19 cellular contexts compared by ENCODE assay signal in the genomic region with DNA sequence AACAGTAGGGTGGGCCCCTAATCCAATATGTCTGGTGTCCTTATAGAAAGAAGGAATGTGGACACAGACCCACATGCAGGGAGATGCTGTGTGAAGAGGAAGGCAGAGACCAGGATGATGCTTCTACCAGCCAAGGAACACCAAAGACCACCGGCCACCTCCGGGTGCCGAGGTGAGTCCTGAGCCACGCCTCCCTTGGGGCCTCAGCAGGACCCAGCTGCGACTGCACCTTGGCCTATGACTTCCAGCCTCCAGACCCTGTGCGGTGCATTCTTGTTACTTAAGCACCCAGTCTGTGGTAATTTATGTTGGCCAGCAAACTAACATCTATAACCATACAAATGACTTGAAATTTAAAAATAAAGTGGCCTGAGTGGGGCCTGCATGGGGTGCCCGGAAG.
A peak's percentile ranks its signal among the peaks of the same experiment; 100 is the strongest.
DNase-seq lines count a peak whose midpoint lies in the region; ATAC-seq and TF ChIP-seq lines count a peak whose summit lies in the region.
"Had no signal": no experiment of that assay in that cellular context is flagged by ENCODE, and none has a peak within 500 bp of the region (broad histone marks: within the 10 kb centered on the region; RNA-seq: fewer than 3 reads in every experiment).

No MANE protein-coding gene starts in this region.

- H3K9ac ChIP-seq in BLaER1 (peak overlapping the region; percentile 24; the same call in 1 of the 2 replicates), stomach smooth muscle (ENCODE audit: low read length in 2 of 2) (no peak overlapping the region)

- peak in 1 of 10 donors; percentile 35 for DNase-seq in dorsolateral prefrontal cortex
- DNase-seq in lung (ENCODE audit: low spot score), result no peak
- no peak for DNase-seq in NOMO-1 (lab: John Stamatoyannopoulos, UW; ENCODE audit: unreplicated experiment in 2 of 2)
- DNase-seq in C1 segment of cervical spinal cord (lab: John Stamatoyannopoulos, UW), result no peak
- no peak for DNase-seq in mucosa of descending colon
- DNase-seq: activated naive CD8-positive, alpha-beta T cell treated with anti-CD3 and anti-CD28 coated beads for 36 hours; DMS 273 treated with DMSO at 0.1 percent for 48 hours; effector CD8-positive, alpha-beta T cell; GDM1; GOT3; Karpas-422; mesenchymal stem cell; NCI-H1105; NCI-H524 treated with DMSO at 0.1 percent for 48 hours had no signal

- ATAC-seq in lung (ENCODE audit: insufficient read depth, low FRiP score) (no peak), GM18517 (IDR thresholded peaks at IDR 0.05; ENCODE audit: unreplicated experiment) (no peak), mucosa of descending colon (no peak)
- ATAC-seq: stimulated activated effector memory CD8-positive, alpha-beta T cell treated with anti-CD3 and anti-CD28 coated beads, Interleukin-12 subunit alpha, Interleukin-12 subunit beta, amount 100 ng/mL, for 72 hours had no signal

- H3K27me3 ChIP-seq in BLaER1 (no peaks in the 10 kb centered on the region), dorsolateral prefrontal cortex (no peaks in the 10 kb centered on the region), lung (ENCODE audit: control insufficient read depth, insufficient read depth) (no peaks in the 10 kb centered on the region), stomach smooth muscle (ENCODE audit: control insufficient read depth in 1 of 2, insufficient read depth in 2 of 2, low read length in 2 of 2) (peaks cover 0 to 3% of the 10 kb centered on the region in 2 donors)
- H3K27me3 ChIP-seq: breast epithelium had no signal

- H3K4me2 ChIP-seq in BLaER1, result peak overlapping the region; percentile 86

- H3K4me1 ChIP-seq in BLaER1 (peaks cover 47% of the 10 kb centered on the region), lung (ENCODE audit: control insufficient read depth in 2 of 2, insufficient read depth in 2 of 2, low read length in 2 of 2) (peaks cover 11 to 24% of the 10 kb centered on the region in 2 donors), stomach smooth muscle (ENCODE audit: control insufficient read depth, insufficient read depth, low read length) (peaks cover 27% of the 10 kb centered on the region), mucosa of descending colon (ENCODE audit: low read depth) (no peaks in the 10 kb centered on the region)
- H3K4me1 ChIP-seq: breast epithelium had no signal

- H3K36me3 ChIP-seq in BLaER1, result no peaks in the 10 kb centered on the region
- H3K36me3 ChIP-seq in lung (ENCODE audit: control insufficient read depth in 2 of 2, insufficient read depth in 2 of 2, low read length in 2 of 2), result no peaks in the 10 kb centered on the region
- H3K36me3 ChIP-seq in stomach smooth muscle (ENCODE audit: control insufficient read depth in 2 of 2, insufficient read depth in 2 of 2, low read length in 2 of 2), result no peaks in the 10 kb centered on the region
- no peaks in the 10 kb centered on the region for H3K36me3 ChIP-seq in mucosa of descending colon (ENCODE audit: low read depth)
- H3K36me3 ChIP-seq: breast epithelium had no signal

- intact Hi-C loops in dorsolateral prefrontal cortex (cut with DNase I) (loop anchor here in 1 of 2 donors (5.0 kb wide), 1 partner anchor 88 kb away; no protein-coding TSS in a partner anchor), mucosa of descending colon (cut with DNase I, micrococcal nuclease) (no loop called here)

- H3K9me3 ChIP-seq in BLaER1, result no peaks in the 10 kb centered on the region
- H3K9me3 ChIP-seq in lung (ENCODE audit: control insufficient read depth in 2 of 2, insufficient read depth in 1 of 2, low read length in 1 of 2), result no peaks in the 10 kb centered on the region
- H3K9me3 ChIP-seq in stomach smooth muscle (ENCODE audit: control insufficient read depth in 2 of 2, low read length in 2 of 2), result no peaks in the 10 kb centered on the region
- H3K9me3 ChIP-seq in mucosa of descending colon, result no peaks in the 10 kb centered on the region
- H3K9me3 ChIP-seq: breast epithelium had no signal

- H3K27ac ChIP-seq in BLaER1, result peak overlapping the region; percentile 59
- peak overlapping the region; percentile 77 to 100 (median 97) for H3K27ac ChIP-seq in dorsolateral prefrontal cortex
- H3K27ac ChIP-seq in lung (ENCODE audit: low read depth in 1 of 2, low read length in 1 of 2), result peak overlapping the region; percentile 76 to 95
- peak overlapping the region; percentile 46 for H3K27ac ChIP-seq in stomach smooth muscle (ENCODE audit: low read length)

- 90 to 91% methylated on average over 7 of the region's 7 CpGs for WGBS in lung, 2 donors

- H3K4me3 ChIP-seq in BLaER1, result no peak overlapping the region
- H3K4me3 ChIP-seq in dorsolateral prefrontal cortex, result no peak overlapping the region
- H3K4me3 ChIP-seq in lung, result no peak overlapping the region
- H3K4me3 ChIP-seq in stomach smooth muscle (ENCODE audit: low read length in 2 of 2), result no peak overlapping the region
- no peak overlapping the region for H3K4me3 ChIP-seq in mucosa of descending colon
- H3K4me3 ChIP-seq: breast epithelium had no signal

- TF ChIP-seq CTCF in dorsolateral prefrontal cortex (IDR thresholded peaks at IDR 0.05 in 54 of 56, conservative IDR thresholded peaks at IDR 0.05 in 2 of 56; ENCODE audit: low read depth in 1 of 56, partially characterized antibody in 56 of 56) (no peak), lung (IDR thresholded peaks at IDR 0.05; ENCODE audit: control extremely low read depth, extremely low read depth) (no peak), mucosa of descending colon (IDR thresholded peaks at IDR 0.05) (no peak)

- no peaks in the 10 kb centered on the region for H4K20me1 ChIP-seq in BLaER1

Comparison
In these comparisons a context has a peak if more than half of its experiments do, and no peak if none do; other contexts are left out.
1. H3K27ac ChIP-seq: peak in every context shown above with its lines; median percentile 97 in dorsolateral prefrontal cortex; 86 in lung; 59 in BLaER1; 46 in stomach smooth muscle.